8 cellular contexts compared by ENCODE assay signal in genomic region chr19:52897149-52897935, GRCh38.
DNase-seq lines count a peak whose midpoint lies in the region; ATAC-seq lines count a peak whose summit lies in the region.

Gene ZNF320, minus strand, starts transcription at chr19:52897635. Its CDS starts 7,380 bp downstream, at chr19:52890255.

- ATAC-seq in GM18498 (IDR thresholded peaks at IDR 0.05; ENCODE audit: unreplicated experiment) (peak; percentile 96), HG02885 (IDR thresholded peaks at IDR 0.05; ENCODE audit: poor library complexity, unreplicated experiment) (peak; percentile 83)

- DNase-seq in NCI-H2081 treated with DMSO at 0.1 percent for 48 hours (lab: John Stamatoyannopoulos, UW) (peak; percentile 10), cerebellar nuclear complex (lab: John Stamatoyannopoulos, UW) (peak; percentile 81 to 86), kidney glomerular epithelial cell (lab: John Stamatoyannopoulos, UW) (peak; percentile 26), NCI-H446 (lab: John Stamatoyannopoulos, UW) (no peak)
- peak; percentile 95 for DNase-seq in activated CD4-positive, CD25-positive, alpha-beta regulatory T cell treated with anti-CD3 and anti-CD28 coated beads, Interleukin-2, amount 50 U/mL, for 72 hours
- peak; percentile 70 to 82 (median 79) for DNase-seq in stimulated activated CD4-positive, alpha-beta T cell treated with anti-CD3 and anti-CD28 coated beads, Interleukin-1b, Interleukin-23, amount 100 ng/mL, for 24 hours (ENCODE audit: low read depth in 4 of 4, low spot score in 1 of 4)

Comparison
In these comparisons a context has a peak if more than half of its experiments do, and no peak if none do; other contexts are left out.
1. DNase-seq: peak in NCI-H2081 treated with DMSO at 0.1 percent for 48 hours (single experiment), activated CD4-positive, CD25-positive, alpha-beta regulatory T cell treated with anti-CD3 and anti-CD28 coated beads, Interleukin-2, amount 50 U/mL, for 72 hours (single experiment), cerebellar nuclear complex (2 of 2), kidney glomerular epithelial cell (single experiment) and stimulated activated CD4-positive, alpha-beta T cell treated with anti-CD3 and anti-CD28 coated beads, Interleukin-1b, Interleukin-23, amount 100 ng/mL, for 24 hours (4 of 4); none in NCI-H446 (0 of 2).